In the genomic region with DNA sequence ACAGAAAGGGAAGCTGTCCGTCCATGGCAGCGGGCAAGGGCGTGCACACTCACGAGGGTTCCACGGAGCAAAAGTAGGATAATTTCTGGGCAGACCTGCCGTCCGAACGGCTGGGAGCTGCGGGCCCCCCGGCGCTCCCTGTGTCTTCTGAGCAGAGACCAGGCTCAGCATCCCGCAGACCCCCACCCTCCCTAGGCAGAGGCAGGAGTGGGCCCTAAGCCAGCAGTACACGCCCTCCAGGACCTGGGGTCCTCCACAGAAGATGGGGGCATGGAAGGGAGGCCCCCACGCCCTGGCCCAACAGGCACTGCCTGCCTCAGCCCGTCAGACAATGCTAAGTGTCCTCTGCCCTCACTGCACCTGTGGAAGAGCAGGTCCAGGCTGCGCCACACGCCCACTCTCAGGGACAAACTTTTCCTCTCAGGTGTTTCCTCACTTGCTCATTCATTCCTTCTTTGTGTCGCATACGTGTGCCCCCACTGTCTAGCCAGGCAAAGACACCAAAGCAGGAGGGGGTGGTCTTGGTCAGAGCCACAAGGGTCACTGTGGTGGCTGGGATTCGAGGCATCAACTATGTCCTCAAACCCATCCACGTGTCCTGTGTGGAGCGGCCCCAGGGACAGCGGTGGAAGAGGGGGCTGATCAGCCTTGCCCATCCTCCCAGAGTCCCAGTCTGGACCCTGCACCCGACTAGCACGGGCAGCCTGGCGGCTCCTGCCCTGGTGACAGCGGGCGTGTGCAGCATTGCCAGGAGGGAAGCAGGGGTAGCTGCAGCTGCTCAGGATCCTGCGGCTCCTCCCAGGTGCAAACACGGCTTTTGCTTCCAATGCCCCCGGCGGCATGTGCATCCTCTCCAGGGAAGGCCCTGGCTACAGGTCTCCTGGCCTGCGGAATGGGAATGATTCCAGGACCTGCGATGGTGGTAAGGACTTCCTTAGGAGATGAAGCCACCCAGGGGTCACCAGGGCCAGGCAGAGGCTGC, we compare ENCODE assay signal across 9 cellular contexts. TPM values are rescaled to one million over a fixed set of nuclear protein-coding genes. Genes with fewer than 3 reads are reported as not detected.
DNase-seq lines count a peak whose midpoint lies in the region; ATAC-seq, FAIRE-seq and TF ChIP-seq lines count a peak whose summit lies in the region.
"Had no signal": no experiment of that assay in that cellular context is flagged by ENCODE, and none has a peak within 500 bp of the region (broad histone marks: within the 10 kb centered on the region; RNA-seq: fewer than 3 reads in every experiment).

No MANE protein-coding gene starts in this region.

- no peaks in the 10 kb centered on the region for H3K36me3 ChIP-seq in CD4-positive, CD25-positive, alpha-beta regulatory T cell (ENCODE audit: control insufficient read depth, insufficient read depth, low read length)
- H3K36me3 ChIP-seq in Peyer's patch (no peaks in the 10 kb centered on the region), endodermal cell (ENCODE audit: control insufficient read depth, insufficient read depth, low read length) (no peaks in the 10 kb centered on the region), neuronal stem cell (replicated peaks in 1 of 2; ENCODE audit: control insufficient read depth in 2 of 2, insufficient read depth in 2 of 2, low read length in 2 of 2) (no peaks in the 10 kb centered on the region)

- H3K4me3 ChIP-seq in CD4-positive, CD25-positive, alpha-beta regulatory T cell (ENCODE audit: low read depth, low read length), result no peak overlapping the region
- H3K4me3 ChIP-seq in Peyer's patch (no peak overlapping the region), endodermal cell (ENCODE audit: low read length) (no peak overlapping the region), neuronal stem cell (ENCODE audit: low read length in 2 of 2) (no peak overlapping the region)

- H3K27me3 Mint-ChIP-seq in CD4-positive, CD25-positive, alpha-beta regulatory T cell, result peaks cover 24% of the 10 kb centered on the region
- peaks cover 50% of the 10 kb centered on the region for H3K27me3 Mint-ChIP-seq in endodermal cell (ENCODE audit: insufficient read depth)

- H3K4me2 ChIP-seq in neuronal stem cell (ENCODE audit: insufficient read depth, low read length, poor library complexity, severe bottlenecking), result no peak overlapping the region

- no peak overlapping the region for H4K91ac ChIP-seq in neuronal stem cell (ENCODE audit: low read depth, low read length, poor library complexity)

- peak overlapping the region in 1 of 3 donors; percentile 82 for H3K27ac Mint-ChIP-seq in CD4-positive, CD25-positive, alpha-beta regulatory T cell
- no peak overlapping the region for H3K27ac Mint-ChIP-seq in endodermal cell

- peak overlapping the region; percentile 36 for H3K18ac ChIP-seq in neuronal stem cell (ENCODE audit: low read length)

- H3K23ac ChIP-seq in neuronal stem cell (ENCODE audit: low read depth, low read length, poor library complexity), result peak overlapping the region; percentile 29

- peaks cover 20% of the 10 kb centered on the region for H3K4me1 ChIP-seq in CD4-positive, CD25-positive, alpha-beta regulatory T cell (ENCODE audit: control insufficient read depth, insufficient read depth, low read length, poor library complexity, severe bottlenecking)
- H3K4me1 ChIP-seq in Peyer's patch (peaks cover 3 to 29% (median 8%) of the 10 kb centered on the region in 4 donors), endodermal cell (ENCODE audit: control insufficient read depth, insufficient read depth, low read length) (no peaks in the 10 kb centered on the region), neuronal stem cell (ENCODE audit: control insufficient read depth in 2 of 2, insufficient read depth in 1 of 2, low read depth in 1 of 2, low read length in 2 of 2) (peaks cover 19 to 23% of the 10 kb centered on the region in 2 donors)

- 93 to 97% methylated on average over 21 to 34 of the region's 34 CpGs for WGBS in endodermal cell (ENCODE audit: insufficient coverage in 1 of 2, insufficient read length in 1 of 2), 2 experiments
- no CpG with 5 or more reads among the region's 34 CpGs for WGBS in neuronal stem cell (ENCODE audit: extremely low coverage in 2 of 2, insufficient read length in 2 of 2, insufficient replicate concordance in 1 of 2), 2 donors

- TF ChIP-seq CTCF in Peyer's patch (IDR thresholded peaks at IDR 0.05) (no peak), endodermal cell (conservative IDR thresholded peaks at IDR 0.05) (no peak), GM10266 (IDR thresholded peaks at IDR 0.05; ENCODE audit: control insufficient read depth, insufficient read depth, low read depth, missing control alignments) (no peak)

- H3K9me3 Mint-ChIP-seq in CD4-positive, CD25-positive, alpha-beta regulatory T cell, result peaks cover 0 to 2% (median 0%) of the 10 kb centered on the region in 7 donors
- no peaks in the 10 kb centered on the region for H3K9me3 Mint-ChIP-seq in endodermal cell

- H3K4ac ChIP-seq in neuronal stem cell (ENCODE audit: low read length), result no peak overlapping the region

- no peak overlapping the region for H2AFZ ChIP-seq in neuronal stem cell (ENCODE audit: low read length)

- peaks cover 0 to 13% (median 1%) of the 10 kb centered on the region in 4 donors for H3K4me1 Mint-ChIP-seq in CD4-positive, CD25-positive, alpha-beta regulatory T cell
- no peaks in the 10 kb centered on the region for H3K4me1 Mint-ChIP-seq in endodermal cell

- H3K36me3 Mint-ChIP-seq in CD4-positive, CD25-positive, alpha-beta regulatory T cell, result no peaks in the 10 kb centered on the region
- H3K36me3 Mint-ChIP-seq in endodermal cell (ENCODE audit: low read depth), result no peaks in the 10 kb centered on the region

- H3K79me1 ChIP-seq in neuronal stem cell (ENCODE audit: low read depth, low read length), result peaks cover 15% of the 10 kb centered on the region

- H3K9me3 ChIP-seq in CD4-positive, CD25-positive, alpha-beta regulatory T cell (ENCODE audit: control insufficient read depth in 2 of 2, low read length in 2 of 2), result no peaks in the 10 kb centered on the region
- no peaks in the 10 kb centered on the region for H3K9me3 ChIP-seq in Peyer's patch
- H3K9me3 ChIP-seq in endodermal cell (ENCODE audit: control insufficient read depth, low read length), result no peaks in the 10 kb centered on the region
- H3K9me3 ChIP-seq in neuronal stem cell (replicated peaks in 1 of 2; ENCODE audit: control insufficient read depth in 2 of 2, insufficient read depth in 1 of 2, low read depth in 1 of 2, low read length in 2 of 2), result peaks cover 0 to 4% of the 10 kb centered on the region in 2 donors

- no peak for ATAC-seq in CD4-positive, CD25-positive, alpha-beta regulatory T cell (ENCODE audit: low read depth in 2 of 2)

- peak overlapping the region; percentile 78 for H2AK5ac ChIP-seq in neuronal stem cell (ENCODE audit: low read depth, low read length)

- H2BK15ac ChIP-seq in neuronal stem cell (ENCODE audit: low read length), result peak overlapping the region; percentile 41

- H2BK12ac ChIP-seq in neuronal stem cell (ENCODE audit: low read length), result peak overlapping the region; percentile 75

- peaks cover 10% of the 10 kb centered on the region for H3K27me3 ChIP-seq in CD4-positive, CD25-positive, alpha-beta regulatory T cell (ENCODE audit: control insufficient read depth, insufficient read depth, low read length)
- H3K27me3 ChIP-seq in Peyer's patch (peaks cover 0 to 7% of the 10 kb centered on the region in 2 donors), endodermal cell (ENCODE audit: control insufficient read depth, insufficient read depth, low read length, poor library complexity, severe bottlenecking) (peaks cover 14% of the 10 kb centered on the region), neuronal stem cell (ENCODE audit: control insufficient read depth in 3 of 3, insufficient read depth in 3 of 3, low read depth in 1 of 3, low read length in 3 of 3) (peaks cover 0 to 8% (median 6%) of the 10 kb centered on the region in 3 experiments)

- FAIRE-seq in frontal cortex (lab: Jason Lieb, UNC), result no peak

- peak overlapping the region; percentile 29 for H2BK5ac ChIP-seq in neuronal stem cell (ENCODE audit: low read length)

- no peak overlapping the region for H4K8ac ChIP-seq in neuronal stem cell (ENCODE audit: low read depth, low read length)

- H3K4me3 Mint-ChIP-seq in CD4-positive, CD25-positive, alpha-beta regulatory T cell, result peak overlapping the region; percentile 52 to 86 (median 64)
- peak overlapping the region; percentile 80 for H3K4me3 Mint-ChIP-seq in endodermal cell

- no peak for TF ChIP-seq POLR2A in Peyer's patch (IDR thresholded peaks at IDR 0.05)

- no peak overlapping the region for H3K14ac ChIP-seq in neuronal stem cell (ENCODE audit: low read length)

- no peak overlapping the region for H2BK120ac ChIP-seq in neuronal stem cell (ENCODE audit: low read depth, low read length)

- H3K27ac ChIP-seq in CD4-positive, CD25-positive, alpha-beta regulatory T cell (ENCODE audit: insufficient read depth, low read length, poor library complexity, severe bottlenecking), result no peak overlapping the region
- no peak overlapping the region for H3K27ac ChIP-seq in Peyer's patch
- no peak overlapping the region for H3K27ac ChIP-seq in endodermal cell (ENCODE audit: low read depth, low read length)
- no peak overlapping the region for H3K27ac ChIP-seq in neuronal stem cell (replicated peaks; ENCODE audit: low read length)

- no peak overlapping the region for H3K9ac ChIP-seq in endodermal cell (ENCODE audit: extremely low read depth, low read length, poor library complexity, severe bottlenecking)
- H3K9ac ChIP-seq in neuronal stem cell (ENCODE audit: low read depth, low read length, poor library complexity), result peak overlapping the region; percentile 15

- DNase-seq in CD4-positive, CD25-positive, alpha-beta regulatory T cell, result no peak
- peak in 2 of 3 donors; percentile 40 to 42 for DNase-seq in Peyer's patch
- DNase-seq in endodermal cell, result peak; percentile 40
- no peak for DNase-seq in neuronal stem cell (ENCODE audit: low spot score)
- DNase-seq in frontal cortex (ENCODE audit: low spot score in 2 of 2), result no peak
- no peak for DNase-seq in retina
- no peak for DNase-seq in GM10266 (ENCODE audit: extremely low spot score)
- DNase-seq in NCI-H774 (lab: John Stamatoyannopoulos, UW), result no peak
- DNase-seq: NK-92 treated with Interleukin-12 subunit alpha and Interleukin-12 subunit beta, amount 100 ng/mL, for 24 hours had no signal

RNA-seq across cellular contexts. Expression of gene GPC1, which starts 2.4 kb away (rescaled TPM):
- total RNA-seq in CD4-positive, CD25-positive, alpha-beta regulatory T cell, result 0.91 TPM
- under 1 TPM; 0.06 to 0.48 (median 0.26) TPM for polyA plus RNA-seq in CD4-positive, CD25-positive, alpha-beta regulatory T cell
- total RNA-seq in Peyer's patch, result 10 to 100 TPM in 1 of 4 donors, 1 to 10 TPM in 3; 4.4 to 18.2 (median 7.1) TPM
- 10 to 100 TPM; 37.8 to 69.7 TPM for total RNA-seq in endodermal cell
- polyA plus RNA-seq in endodermal cell (2013, experiment 1 of 2), result 55.9 TPM
- polyA plus RNA-seq in endodermal cell (2013, experiment 2 of 2), result 56.9 TPM
- polyA plus RNA-seq in neuronal stem cell (2013, experiment 1 of 2), result 78.0 TPM
- 77.4 TPM for polyA plus RNA-seq in neuronal stem cell (2013, experiment 2 of 2)
- total RNA-seq in frontal cortex, result 38.7 TPM

Comparison
In these comparisons a context has a peak if more than half of its experiments do, and no peak if none do; other contexts are left out.
1. DNase-seq: peak in Peyer's patch (2 of 3) and endodermal cell (single experiment); none in CD4-positive, CD25-positive, alpha-beta regulatory T cell (0 of 3), neuronal stem cell (single experiment), frontal cortex (0 of 2), retina (single experiment), GM10266 (single experiment) and NCI-H774 (single experiment).